In the genomic region with DNA sequence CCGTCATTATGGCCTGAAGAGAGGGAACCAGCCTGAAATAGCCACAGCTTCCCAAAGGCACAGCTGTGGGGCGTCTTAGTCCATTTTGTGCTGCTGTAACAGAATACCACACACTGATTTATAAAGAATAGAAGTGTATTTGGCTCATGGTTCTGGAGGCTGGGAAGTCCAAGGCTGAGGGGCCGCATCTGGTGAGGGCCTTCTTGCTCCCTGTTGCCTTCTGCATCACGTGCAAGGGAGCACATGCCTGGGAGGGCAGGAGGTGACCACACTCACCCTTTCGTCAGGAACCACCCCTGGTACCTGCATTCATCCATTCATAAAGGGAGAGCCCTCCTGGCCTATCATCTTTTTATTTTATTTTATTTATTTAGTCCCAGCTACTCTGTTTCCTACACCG, we compare ENCODE assay signal across 24 cellular contexts. TPM values are rescaled to one million over a fixed set of nuclear protein-coding genes. Genes with fewer than 3 reads are reported as not detected.
DNase-seq lines count a peak whose midpoint lies in the region; ATAC-seq, FAIRE-seq and TF ChIP-seq lines count a peak whose summit lies in the region.
"Had no signal": no experiment of that assay in that cellular context is flagged by ENCODE, and none has a peak within 500 bp of the region (broad histone marks: within the 10 kb centered on the region; RNA-seq: fewer than 3 reads in every experiment).

No MANE protein-coding gene starts in this region.

- TF ChIP-seq CTCF in heart left ventricle (IDR thresholded peaks at IDR 0.05): no peak
- TF ChIP-seq CTCF in HepG2 (CRISPR knock-in tag; IDR thresholded peaks at IDR 0.05): no peak
- no peak for TF ChIP-seq CTCF in right lobe of liver (IDR thresholded peaks at IDR 0.05)
- TF ChIP-seq CTCF in osteoblast (IDR thresholded peaks at IDR 0.05; ENCODE audit: extremely low read depth, low read depth, low read length): no peak
- no peak for TF ChIP-seq CTCF in vagina (IDR thresholded peaks at IDR 0.05)

- H3K4me1 ChIP-seq in heart left ventricle (peaks cover 0 to 83% (median 34%) of the 10 kb centered on the region in 12 donors), HepG2 (ENCODE audit: insufficient read depth, low read length) (peaks cover 7% of the 10 kb centered on the region), right lobe of liver (no peaks in the 10 kb centered on the region), osteoblast (ENCODE audit: insufficient read depth, low read length) (peaks cover 2% of the 10 kb centered on the region), vagina (no peaks in the 10 kb centered on the region)

- in situ Hi-C loops in HepG2 (cut with HindIII; ENCODE audit: extremely low pct_ligation_motif_present, low pct_unique_long_range_greater_than_20kb): no loop called here

- H3K27ac ChIP-seq in heart left ventricle: peak overlapping the region; percentile 72 to 98 (median 91)
- H3K27ac ChIP-seq in HepG2 (ENCODE audit: extremely low read length, insufficient read depth, low read length): no peak overlapping the region
- no peak overlapping the region for H3K27ac ChIP-seq in right lobe of liver
- no peak overlapping the region for H3K27ac ChIP-seq in osteoblast (ENCODE audit: low read depth, low read length)
- H3K27ac ChIP-seq in vagina: no peak overlapping the region
- H3K27ac ChIP-seq: GM23248, HL-60 had no signal

- H3K79me2 ChIP-seq in HepG2 (ENCODE audit: insufficient read depth, low read length) (no peaks in the 10 kb centered on the region), osteoblast (ENCODE audit: insufficient read depth, low read length) (peaks cover 2% of the 10 kb centered on the region)

- BruUV-seq in HepG2 (replicated peaks; lab: Mats Ljungman, UMichigan): no TSS peak

- H3K36me3 ChIP-seq in heart left ventricle (peaks cover 0 to 16% (median 0%) of the 10 kb centered on the region in 9 donors), HepG2 (replicated peaks in 1 of 2; ENCODE audit: control insufficient read depth in 1 of 2, insufficient read depth in 2 of 2, low read length in 2 of 2) (no peaks in the 10 kb centered on the region), right lobe of liver (no peaks in the 10 kb centered on the region), osteoblast (ENCODE audit: insufficient read depth, low read length) (no peaks in the 10 kb centered on the region), vagina (no peaks in the 10 kb centered on the region)

- no peak for TF ChIP-seq RAD21 in HepG2 (CRISPR knock-in tag; IDR thresholded peaks at IDR 0.05)

- H3K4me3 ChIP-seq in heart left ventricle (no peak overlapping the region), HepG2 (replicated peaks in 1 of 3; ENCODE audit: insufficient read depth in 1 of 3, low read depth in 2 of 3, low read length in 3 of 3) (no peak overlapping the region), right lobe of liver (no peak overlapping the region), osteoblast (ENCODE audit: insufficient read depth, low read length) (no peak overlapping the region), vagina (no peak overlapping the region)
- H3K4me3 ChIP-seq: GM23248 had no signal

- no peak for FAIRE-seq in HepG2 (lab: Jason Lieb, UNC)
- FAIRE-seq: G401.6, GM12891, GM19239, H54 had no signal

- H3K27me3 ChIP-seq in heart left ventricle: no peaks in the 10 kb centered on the region
- H3K27me3 ChIP-seq in HepG2 (ENCODE audit: control insufficient read depth in 1 of 2, insufficient read depth in 2 of 2, low read length in 2 of 2): peaks cover 9 to 42% of the 10 kb centered on the region in 2 experiments; a peak in 3 of 5 replicates
- no peaks in the 10 kb centered on the region for H3K27me3 ChIP-seq in right lobe of liver
- H3K27me3 ChIP-seq in osteoblast (ENCODE audit: insufficient read depth, low read length): no peaks in the 10 kb centered on the region
- H3K27me3 ChIP-seq in vagina: no peaks in the 10 kb centered on the region

- TF ChIP-seq EP300 in HepG2 (IDR thresholded peaks at IDR 0.05; ENCODE audit: low read depth in 2 of 2, low read length in 2 of 2): no peak
- no peak for TF ChIP-seq EP300 in HepG2 (CRISPR knock-in tag; IDR thresholded peaks at IDR 0.05; ENCODE audit: borderline replicate concordance)

- ATAC-seq in heart left ventricle (no peak), HepG2 (no peak), right lobe of liver (no peak)

- intact Hi-C loops in heart left ventricle (cut with DNase I): loop anchor here in 3 of 10 donors (5.0 kb wide), 1 partner anchor 32 kb away; no protein-coding TSS in a partner anchor
- intact Hi-C loops in cardiac septum (cut with DNase I): loop anchor here (2.0 to 5.0 kb wide), 2 partner anchors 35 to 63 kb away; no protein-coding TSS in a partner anchor
- intact Hi-C loops in HepG2 (cut with micrococcal nuclease; ENCODE audit: unreplicated experiment): no loop called here
- intact Hi-C loops in right lobe of liver (cut with DNase I): no loop called here
- intact Hi-C loops in vagina (cut with DNase I): no loop called here

- CTCF ChIA-PET in HepG2 (lab: Yijun Ruan, JAX; ENCODE audit: low intra/inter-chr PET ratio, low total read pairs): no interaction called here

- POLR2A ChIA-PET in HepG2 (lab: Yijun Ruan, JAX): no interaction called here

- DNase-seq in heart left ventricle (no peak), cardiac septum (ENCODE audit: low spot score) (no peak), HepG2 (ENCODE audit: low spot score) (no peak), right lobe of liver (no peak), osteoblast (ENCODE audit: insufficient read length, low spot score, missing footprints) (peak; percentile 11), NAMALWA (ENCODE audit: low spot score) (no peak), epidermal melanocyte (ENCODE audit: insufficient read length, low spot score) (no peak), vagina (ENCODE audit: extremely low spot score in 2 of 2) (no peak)
- DNase-seq: 8988T; C1 segment of cervical spinal cord; CD4-positive, CD25-positive, alpha-beta regulatory T cell; CD8-positive, alpha-beta memory T cell; COR-L47; DMS 273 treated with DMSO at 0.1 percent for 48 hours; DMS53; GM23248; HCEC 1CT; IMR-90 had no signal

- no peaks in the 10 kb centered on the region for H3K9me3 ChIP-seq in heart left ventricle
- H3K9me3 ChIP-seq in HepG2 (ENCODE audit: low read length): no peaks in the 10 kb centered on the region
- H3K9me3 ChIP-seq in right lobe of liver: no peaks in the 10 kb centered on the region
- no peaks in the 10 kb centered on the region for H3K9me3 ChIP-seq in osteoblast (ENCODE audit: low read depth, low read length)
- H3K9me3 ChIP-seq in vagina: no peaks in the 10 kb centered on the region

- H3K9ac ChIP-seq in HepG2 (ENCODE audit: insufficient read depth, low read depth, low read length): no peak overlapping the region
- H3K9ac ChIP-seq: GM23248 had no signal

- no peak for TF ChIP-seq POLR2A in heart left ventricle (IDR thresholded peaks at IDR 0.05)
- no peak for TF ChIP-seq POLR2A in HepG2 (IDR thresholded peaks at IDR 0.05; ENCODE audit: insufficient read depth in 1 of 2, low read depth in 2 of 2, low read length in 2 of 2)
- TF ChIP-seq POLR2A in right lobe of liver (IDR thresholded peaks at IDR 0.05): no peak
- TF ChIP-seq POLR2A in vagina (IDR thresholded peaks at IDR 0.05): no peak

- H3K4me2 ChIP-seq in HepG2 (ENCODE audit: low read depth, low read length) (no peak overlapping the region), osteoblast (ENCODE audit: insufficient read depth, low read length) (no peak overlapping the region)

- H4K20me1 ChIP-seq in HepG2 (ENCODE audit: insufficient read depth, low read length) (no peaks in the 10 kb centered on the region), osteoblast (ENCODE audit: insufficient read depth, low read length) (peaks cover 28% of the 10 kb centered on the region)

- no peak overlapping the region for H2AFZ ChIP-seq in HepG2 (ENCODE audit: low read length)
- H2AFZ ChIP-seq in osteoblast (ENCODE audit: low read length): no peak overlapping the region
- H2AFZ ChIP-seq: GM23248 had no signal

- 57 to 66% (median 64%) methylated on average over 6 of the region's 6 CpGs for WGBS in heart left ventricle, 4 donors
- WGBS in HepG2 (ENCODE audit: low lambda C conversion rate): 13% methylated on average over 2 of the region's 6 CpGs
- WGBS in right lobe of liver (ENCODE audit: insufficient coverage, low coverage, low lambda C conversion rate, missing lambda C conversion rate): 48% methylated on average over 3 of the region's 6 CpGs

RNA-seq across cellular contexts. Expression of a gene that starts 10.4 kb away (rescaled TPM):
- 100 to 1,000 TPM in 6 of 9 donors, 10 to 100 TPM in 3; 78.8 to 293 (median 109) TPM for total RNA-seq in heart left ventricle
- 100 to 1,000 TPM in 1 of 2 donors, 10 to 100 TPM in 1; 56.1 to 166 TPM for polyA plus RNA-seq in heart left ventricle
- total RNA-seq in cardiac septum: 78.7 TPM
- 0.66 and 1.2 TPM in 2 replicates for total RNA-seq in HepG2 (2016; rRNA removed; fragmentation: Illumina TruSeq; extraction: Trizol)
- 1.1 TPM in 2 replicates for total RNA-seq in HepG2 (2016; cell fraction: cytosol; rRNA removed; fragmentation: Illumina TruSeq; extraction: Trizol; ENCODE audit: low read depth)
- 0.85 and 1.0 TPM in 2 replicates for total RNA-seq in HepG2 (2016; cell fraction: insoluble cytoplasmic fraction; rRNA removed; fragmentation: Illumina TruSeq; extraction: Trizol)
- 1.7 TPM in 2 replicates for total RNA-seq in HepG2 (2016; cell fraction: membrane; rRNA removed; fragmentation: Illumina TruSeq; extraction: Trizol)
- 0.28 and 1.4 TPM in 2 replicates for total RNA-seq in HepG2 (2016; cell fraction: nucleus; rRNA removed; fragmentation: Illumina TruSeq; extraction: Trizol)
- polyA plus RNA-seq in HepG2 (2011; rRNA removed): 0.33 and 0.67 TPM in 2 replicates
- polyA plus RNA-seq in HepG2 (2011; cell fraction: cytosol; rRNA removed): 0.47 and 1.0 TPM in 2 replicates
- polyA plus RNA-seq in HepG2 (2011; cell fraction: nucleus; rRNA removed): 0.66 and 0.87 TPM in 2 replicates
- 0.69 and 0.78 TPM in 2 replicates for polyA plus RNA-seq in HepG2 (2012)
- 1.2 and 1.6 TPM in 2 replicates for polyA plus RNA-seq in HepG2 (2016; cell fraction: cytosol; fragmentation: Illumina TruSeq; extraction: Trizol; ENCODE audit: low read depth)
- 0.74 and 0.82 TPM in 2 replicates for polyA plus RNA-seq in HepG2 (2016; cell fraction: insoluble cytoplasmic fraction; fragmentation: Illumina TruSeq; extraction: Trizol; ENCODE audit: low read depth)
- 1.7 TPM in 2 replicates for polyA plus RNA-seq in HepG2 (2016; cell fraction: membrane; fragmentation: Illumina TruSeq; extraction: Trizol; ENCODE audit: low read depth)
- polyA plus RNA-seq in HepG2 (2016; cell fraction: nucleus; fragmentation: Illumina TruSeq; extraction: Trizol; ENCODE audit: insufficient read depth, low read depth): 0.56 and 0.57 TPM in 2 replicates
- 0.16 and 1.9 TPM in 2 replicates for polyA minus RNA-seq in HepG2 (2011; rRNA and poly(A)+ RNA removed; ENCODE audit: low replicate concordance)
- polyA minus RNA-seq in HepG2 (2011; cell fraction: cytosol; rRNA and poly(A)+ RNA removed): 0.70 and 0.79 TPM in 2 replicates
- polyA minus RNA-seq in HepG2 (2011; cell fraction: nucleus; rRNA and poly(A)+ RNA removed): 0.52 and 1.1 TPM in 2 replicates
- under 1 TPM in 5 of 6 experiments, not detected in 1; 0.11 to 0.43 (median 0.22) TPM for total RNA-seq in right lobe of liver
- total RNA-seq in osteoblast: 16.3 and 18.0 TPM in 2 replicates
- 11.8 TPM for total RNA-seq in vagina
- total RNA-seq: A673; CD4-positive, CD25-positive, alpha-beta regulatory T cell; CD8-positive, alpha-beta memory T cell had no signal
- polyA plus RNA-seq: CD4-positive, CD25-positive, alpha-beta regulatory T cell; CD8-positive, alpha-beta memory T cell had no signal

RNA-seq across cellular contexts. Expression of a gene that starts 23.6 kb away (rescaled TPM):
- total RNA-seq in heart left ventricle: 10 to 100 TPM; 24.8 to 36.0 (median 33.4) TPM
- 10 to 100 TPM; 13.6 to 37.9 TPM for polyA plus RNA-seq in heart left ventricle
- total RNA-seq in cardiac septum: 27.2 TPM
- total RNA-seq in HepG2 (2016; rRNA removed; fragmentation: Illumina TruSeq; extraction: Trizol): 0.14 and 0.18 TPM in 2 replicates
- total RNA-seq in HepG2 (2016; cell fraction: cytosol; rRNA removed; fragmentation: Illumina TruSeq; extraction: Trizol; ENCODE audit: low read depth): not detected in 2 replicates
- 0.15 and 0.26 TPM in 2 replicates for total RNA-seq in HepG2 (2016; cell fraction: insoluble cytoplasmic fraction; rRNA removed; fragmentation: Illumina TruSeq; extraction: Trizol)
- 0.15 TPM in 1 of 2 replicates, not detected in the other for total RNA-seq in HepG2 (2016; cell fraction: membrane; rRNA removed; fragmentation: Illumina TruSeq; extraction: Trizol)
- total RNA-seq in HepG2 (2016; cell fraction: nucleus; rRNA removed; fragmentation: Illumina TruSeq; extraction: Trizol): 0.50 and 0.68 TPM in 2 replicates
- polyA plus RNA-seq in HepG2 (2011; rRNA removed): 0.51 and 0.62 TPM in 2 replicates
- polyA plus RNA-seq in HepG2 (2011; cell fraction: cytosol; rRNA removed): 0.37 and 0.43 TPM in 2 replicates
- 0.63 and 0.69 TPM in 2 replicates for polyA plus RNA-seq in HepG2 (2011; cell fraction: nucleus; rRNA removed)
- polyA plus RNA-seq in HepG2 (2012): 0.25 and 0.30 TPM in 2 replicates
- polyA plus RNA-seq in HepG2 (2016; cell fraction: cytosol; fragmentation: Illumina TruSeq; extraction: Trizol; ENCODE audit: low read depth): 0.03 and 0.11 TPM in 2 replicates
- polyA plus RNA-seq in HepG2 (2016; cell fraction: insoluble cytoplasmic fraction; fragmentation: Illumina TruSeq; extraction: Trizol; ENCODE audit: low read depth): 0.12 and 0.21 TPM in 2 replicates
- 0.07 and 0.10 TPM in 2 replicates for polyA plus RNA-seq in HepG2 (2016; cell fraction: membrane; fragmentation: Illumina TruSeq; extraction: Trizol; ENCODE audit: low read depth)
- 0.11 and 0.22 TPM in 2 replicates for polyA plus RNA-seq in HepG2 (2016; cell fraction: nucleus; fragmentation: Illumina TruSeq; extraction: Trizol; ENCODE audit: insufficient read depth, low read depth)
- 0.62 and 23.9 TPM in 2 replicates for polyA minus RNA-seq in HepG2 (2011; rRNA and poly(A)+ RNA removed; ENCODE audit: low replicate concordance)
- polyA minus RNA-seq in HepG2 (2011; cell fraction: cytosol; rRNA and poly(A)+ RNA removed): 0.26 and 0.49 TPM in 2 replicates
- 0.12 and 0.13 TPM in 2 replicates for polyA minus RNA-seq in HepG2 (2011; cell fraction: nucleus; rRNA and poly(A)+ RNA removed)
- total RNA-seq in right lobe of liver: 1 to 10 TPM in 4 of 6 experiments, under 1 TPM in 2; 0.92 to 2.4 (median 1.6) TPM
- 0.36 and 0.59 TPM in 2 replicates for total RNA-seq in osteoblast
- 2.5 TPM for total RNA-seq in vagina

Comparison
In these comparisons a context has a peak if more than half of its experiments do, and no peak if none do; other contexts are left out.
1. H3K27ac ChIP-seq: peak in heart left ventricle (12 of 12); none in HepG2 (single experiment), right lobe of liver (0 of 3), osteoblast (single experiment) and vagina (single experiment).